Comparison of ENCODE assay signal across 11 cellular contexts in genomic region chr16:77782694-77783093, GRCh38. TPM values are rescaled to one million over a fixed set of nuclear protein-coding genes. Genes with fewer than 3 reads are reported as not detected.
DNase-seq lines count a peak whose midpoint lies in the region; ATAC-seq and TF ChIP-seq lines count a peak whose summit lies in the region.
"Had no signal": no experiment of that assay in that cellular context is flagged by ENCODE, and none has a peak within 500 bp of the region (broad histone marks: within the 10 kb centered on the region; RNA-seq: fewer than 3 reads in every experiment).

No MANE protein-coding gene starts in this region.

- intact Hi-C loops in lower lobe of right lung (cut with DNase I) = loop anchor here (10.0 kb wide), 1 partner anchor 108 kb away; no protein-coding TSS in a partner anchor

- no peaks in the 10 kb centered on the region for H3K79me2 ChIP-seq in Karpas-422 (ENCODE audit: low read length)

- no peak overlapping the region for H3K27ac Mint-ChIP-seq in activated T-helper 17 cell treated with anti-CD3 and anti-CD28 coated beads, Interleukin-2, amount 50 U/mL, for 72 hours

- H3K27me3 ChIP-seq in Karpas-422 (ENCODE audit: low read length) (no peaks in the 10 kb centered on the region), lower lobe of right lung (ENCODE audit: low read depth) (peaks cover 14% of the 10 kb centered on the region)
- H3K27me3 ChIP-seq: Peyer's patch had no signal

- H3K4me2 ChIP-seq in Karpas-422 (ENCODE audit: low read depth, low read length, poor library complexity, severe bottlenecking) = peak overlapping the region; percentile 5

- no peaks in the 10 kb centered on the region for H3K36me3 Mint-ChIP-seq in activated T-helper 17 cell treated with anti-CD3 and anti-CD28 coated beads, Interleukin-2, amount 50 U/mL, for 72 hours (ENCODE audit: low read depth)

- H3K36me3 ChIP-seq in Karpas-422 (ENCODE audit: insufficient read depth, low read length) (no peaks in the 10 kb centered on the region), lower lobe of right lung (no peaks in the 10 kb centered on the region)
- H3K36me3 ChIP-seq: Peyer's patch had no signal

- 0 out of 2 replicates have a peak overlapping the region, but pooled peaks have one; percentile 16 for H2AFZ ChIP-seq in Karpas-422 (ENCODE audit: low read length)

- H3K9me3 ChIP-seq in Karpas-422 (ENCODE audit: low read length) (no peaks in the 10 kb centered on the region), lower lobe of right lung (no peaks in the 10 kb centered on the region)
- H3K9me3 ChIP-seq: Peyer's patch had no signal

- no peak overlapping the region for H3K4me3 ChIP-seq in Karpas-422 (ENCODE audit: low read length)
- no peak overlapping the region for H3K4me3 ChIP-seq in lower lobe of right lung
- H3K4me3 ChIP-seq: Peyer's patch had no signal

- no peak overlapping the region for H3K4me3 Mint-ChIP-seq in activated T-helper 17 cell treated with anti-CD3 and anti-CD28 coated beads, Interleukin-2, amount 50 U/mL, for 72 hours
- H3K4me3 Mint-ChIP-seq: central memory CD8-positive, alpha-beta T cell had no signal

- H4K20me1 ChIP-seq in Karpas-422 (ENCODE audit: insufficient read depth, low read depth, low read length) = no peaks in the 10 kb centered on the region

- H3K27me3 Mint-ChIP-seq in activated T-helper 17 cell treated with anti-CD3 and anti-CD28 coated beads, Interleukin-2, amount 50 U/mL, for 72 hours = peaks cover 31% of the 10 kb centered on the region

- H3K9me2 ChIP-seq in Karpas-422 (replicated peaks; ENCODE audit: insufficient read depth, low read length) = no peaks in the 10 kb centered on the region

- POLR2A ChIA-PET in GM10248 (lab: Yijun Ruan, JAX) = no interaction called here

- peak; percentile 56 to 65 for ATAC-seq in lower lobe of right lung
- no peak for ATAC-seq in activated T-helper 17 cell treated with anti-CD3 and anti-CD28 coated beads, Interleukin-2, amount 50 U/mL, for 72 hours (replicated peaks)

- CTCF ChIA-PET in GM10248 (lab: Yijun Ruan, JAX) = interaction anchor here (0.7 to 1.3 kb wide), 2 partner anchors 10 to 106 kb away, joined by 3 read pairs; no protein-coding TSS in a partner anchor

- H3K27ac ChIP-seq in Karpas-422 (ENCODE audit: low read length) (no peak overlapping the region), lower lobe of right lung (no peak overlapping the region)
- H3K27ac ChIP-seq: Peyer's patch had no signal

- TF ChIP-seq CTCF in GM10248 (IDR thresholded peaks at IDR 0.05; ENCODE audit: control extremely low read depth, extremely low read depth, low read depth, missing control alignments) = peak; percentile 17
- peak; percentile 42 for TF ChIP-seq CTCF in lower lobe of right lung (IDR thresholded peaks at IDR 0.05)

- no peak overlapping the region for H3K9ac ChIP-seq in Karpas-422 (ENCODE audit: low read length)

- no peak for DNase-seq in GM10248 (ENCODE audit: extremely low spot score)
- peak; percentile 82 for DNase-seq in Karpas-422
- peak; percentile 73 for DNase-seq in amniotic epithelial cell (ENCODE audit: low read depth)
- no peak for DNase-seq in lower lobe of right lung
- no peak for DNase-seq in central memory CD4-positive, alpha-beta T cell
- DNase-seq in pons (ENCODE audit: low spot score) = no peak
- DNase-seq in stimulated activated CD8-positive, alpha-beta memory T cell treated with anti-CD3 and anti-CD28 coated beads, Interleukin-4, amount 100 ng/mL, for 48 hours = no peak
- DNase-seq: occipital lobe, Peyer's patch had no signal

- H3K9me3 Mint-ChIP-seq in activated T-helper 17 cell treated with anti-CD3 and anti-CD28 coated beads, Interleukin-2, amount 50 U/mL, for 72 hours = no peaks in the 10 kb centered on the region
- H3K9me3 Mint-ChIP-seq: central memory CD8-positive, alpha-beta T cell had no signal

- peaks cover 11% of the 10 kb centered on the region for H3K4me1 ChIP-seq in Karpas-422 (ENCODE audit: low read length)
- H3K4me1 ChIP-seq in lower lobe of right lung = no peaks in the 10 kb centered on the region
- H3K4me1 ChIP-seq: Peyer's patch had no signal

- H3K4me1 Mint-ChIP-seq in activated T-helper 17 cell treated with anti-CD3 and anti-CD28 coated beads, Interleukin-2, amount 50 U/mL, for 72 hours = no peaks in the 10 kb centered on the region
- H3K4me1 Mint-ChIP-seq: central memory CD8-positive, alpha-beta T cell had no signal

RNA-seq across cellular contexts. Expression of gene VAT1L, which starts 5.7 kb away (rescaled TPM):
- total RNA-seq in Karpas-422 (2014; rRNA removed; shearing (Covaris generic); ENCODE audit: low replicate concordance) = 5.1 and 5.8 TPM in 2 replicates
- 0.38 TPM for total RNA-seq in lower lobe of right lung
- not detected for total RNA-seq in activated T-helper 17 cell treated with anti-CD3 and anti-CD28 coated beads, Interleukin-2, amount 50 U/mL, for 72 hours

Comparison
In these comparisons a context has a peak if more than half of its experiments do, and no peak if none do; other contexts are left out.
1. DNase-seq: peak in Karpas-422 (single experiment) and amniotic epithelial cell (single experiment); none in GM10248 (single experiment), lower lobe of right lung (single experiment), central memory CD4-positive, alpha-beta T cell (single experiment), pons (single experiment) and stimulated activated CD8-positive, alpha-beta memory T cell treated with anti-CD3 and anti-CD28 coated beads, Interleukin-4, amount 100 ng/mL, for 48 hours (single experiment).